11 cellular contexts compared by ENCODE assay signal in the genomic region with DNA sequence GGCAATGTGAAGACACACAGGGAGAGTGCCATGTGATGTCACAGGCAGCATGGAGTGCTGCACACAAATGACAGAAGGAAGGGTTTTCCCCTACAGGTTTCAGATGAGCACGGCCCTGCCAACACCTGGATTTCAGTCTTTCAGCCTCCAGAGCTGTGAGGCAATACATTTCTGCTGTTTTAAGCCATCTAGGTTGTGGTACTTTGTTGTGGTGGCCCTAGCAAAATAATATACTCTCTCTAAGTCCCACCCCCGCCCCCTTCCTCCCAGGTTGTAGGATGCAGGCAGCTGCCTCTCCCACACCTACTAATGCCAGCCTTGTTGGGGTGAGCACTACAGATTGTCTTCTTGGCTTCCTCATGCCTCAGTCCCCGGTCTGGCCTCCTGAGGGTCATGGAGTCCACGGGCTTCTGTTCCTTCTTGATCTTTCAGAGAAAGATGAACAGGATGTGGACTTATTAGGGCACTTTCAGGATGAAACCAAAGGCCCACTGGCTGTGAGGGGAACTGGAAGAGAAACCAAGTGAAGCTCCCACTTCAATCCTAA.
DNase-seq lines count a peak whose midpoint lies in the region; ATAC-seq and TF ChIP-seq lines count a peak whose summit lies in the region.
"Had no signal": no experiment of that assay in that cellular context is flagged by ENCODE, and none has a peak within 500 bp of the region (broad histone marks: within the 10 kb centered on the region; RNA-seq: fewer than 3 reads in every experiment).

No MANE protein-coding gene starts in this region.

- H3K4me1 Mint-ChIP-seq in activated CD4-positive, alpha-beta T cell treated with anti-CD3 and anti-CD28 coated beads for 36 hours: peaks cover 16% of the 10 kb centered on the region

- no peak overlapping the region for H3K27ac ChIP-seq in tibial artery
- no peak overlapping the region for H3K27ac ChIP-seq in body of pancreas
- H3K27ac ChIP-seq: neutrophil had no signal

- H3K4me1 ChIP-seq in tibial artery: peaks cover 0 to 22% (median 4%) of the 10 kb centered on the region in 4 donors
- no peaks in the 10 kb centered on the region for H3K4me1 ChIP-seq in body of pancreas

- 53 to 79% methylated on average over 4 of the region's 4 CpGs for WGBS in body of pancreas, 2 donors

- H3K27me3 ChIP-seq in tibial artery (no peaks in the 10 kb centered on the region), body of pancreas (no peaks in the 10 kb centered on the region)

- no peak for TF ChIP-seq POLR2A in body of pancreas (IDR thresholded peaks at IDR 0.05)

- POLR2A ChIA-PET in activated CD4-positive, alpha-beta T cell treated with anti-CD3 and anti-CD28 coated beads for 36 hours (lab: Charles Lee): interaction anchor here (0.6 kb wide), 2 partner anchors 220 to 785 kb away, joined by 3 to 4 read pairs; no protein-coding TSS in a partner anchor

- TF ChIP-seq CTCF in tibial artery (IDR thresholded peaks at IDR 0.05) (no peak), body of pancreas (IDR thresholded peaks at IDR 0.05) (no peak)

- H3K36me3 Mint-ChIP-seq in activated CD4-positive, alpha-beta T cell treated with anti-CD3 and anti-CD28 coated beads for 36 hours (ENCODE audit: low read depth): no peaks in the 10 kb centered on the region

- H3K9me3 Mint-ChIP-seq in activated CD4-positive, alpha-beta T cell treated with anti-CD3 and anti-CD28 coated beads for 36 hours (ENCODE audit: low read depth): no peaks in the 10 kb centered on the region

- no peak overlapping the region for H3K4me3 Mint-ChIP-seq in activated CD4-positive, alpha-beta T cell treated with anti-CD3 and anti-CD28 coated beads for 36 hours

- intact Hi-C loops in activated CD4-positive, alpha-beta T cell treated with anti-CD3 and anti-CD28 coated beads for 36 hours (cut with DNase I, micrococcal nuclease): no loop called here
- intact Hi-C loops in tibial artery (cut with DNase I; ENCODE audit: low total_unique reads): no loop called here
- intact Hi-C loops in body of pancreas (cut with DNase I): no loop called here

- H3K9me3 ChIP-seq in tibial artery (no peaks in the 10 kb centered on the region), body of pancreas (no peaks in the 10 kb centered on the region)
- H3K9me3 ChIP-seq: neutrophil had no signal

- peak; percentile 68 for DNase-seq in activated CD4-positive, alpha-beta T cell treated with anti-CD3 and anti-CD28 coated beads for 36 hours
- DNase-seq in activated CD4-positive, alpha-beta T cell treated with anti-CD3 and anti-CD28 coated beads, Interleukin-2, amount 50 U/mL, for 4 hours: no peak
- peak; percentile 27 to 43 for DNase-seq in stimulated activated CD4-positive, alpha-beta T cell treated with anti-CD3 and anti-CD28 coated beads, Interleukin-2, amount 100 ng/mL, for 24 hours
- DNase-seq in tibial artery: no peak
- no peak for DNase-seq in NCI-H510A (lab: John Stamatoyannopoulos, UW)
- no peak for DNase-seq in body of pancreas
- DNase-seq: 8988T, hippocampal formation had no signal

- H3K4me3 ChIP-seq in tibial artery: no peak overlapping the region
- no peak overlapping the region for H3K4me3 ChIP-seq in body of pancreas

- peaks cover 2% of the 10 kb centered on the region for H3K27me3 Mint-ChIP-seq in activated CD4-positive, alpha-beta T cell treated with anti-CD3 and anti-CD28 coated beads for 36 hours

- H3K36me3 ChIP-seq in tibial artery (no peaks in the 10 kb centered on the region), body of pancreas (replicated peaks in 1 of 2; ENCODE audit: insufficient read depth in 1 of 2, low read depth in 2 of 2) (no peaks in the 10 kb centered on the region)
- H3K36me3 ChIP-seq: neutrophil had no signal

- CTCF ChIA-PET in activated CD4-positive, alpha-beta T cell treated with anti-CD3 and anti-CD28 coated beads for 36 hours (lab: Charles Lee): interaction anchor here (0.5 to 1.6 kb wide), 6 partner anchors 17 to 1368 kb away, joined by 3 to 6 read pairs (median 3); no protein-coding TSS in a partner anchor

- ATAC-seq in activated CD4-positive, alpha-beta T cell treated with anti-CD3 and anti-CD28 coated beads for 36 hours: peak; percentile 95
- peak; percentile 95 for ATAC-seq in GM21786 (IDR thresholded peaks at IDR 0.05; ENCODE audit: unreplicated experiment)
- ATAC-seq in HG03469 (IDR thresholded peaks at IDR 0.05; ENCODE audit: unreplicated experiment): peak; percentile 95
- ATAC-seq in body of pancreas: no peak

- no peak overlapping the region for H3K27ac Mint-ChIP-seq in activated CD4-positive, alpha-beta T cell treated with anti-CD3 and anti-CD28 coated beads for 36 hours

Comparison
In these comparisons a context has a peak if more than half of its experiments do, and no peak if none do; other contexts are left out.
1. DNase-seq: peak in activated CD4-positive, alpha-beta T cell treated with anti-CD3 and anti-CD28 coated beads for 36 hours (single experiment) and stimulated activated CD4-positive, alpha-beta T cell treated with anti-CD3 and anti-CD28 coated beads, Interleukin-2, amount 100 ng/mL, for 24 hours (2 of 2); none in activated CD4-positive, alpha-beta T cell treated with anti-CD3 and anti-CD28 coated beads, Interleukin-2, amount 50 U/mL, for 4 hours (0 of 2), tibial artery (0 of 2), NCI-H510A (single experiment) and body of pancreas (0 of 4).